In the genomic region with DNA sequence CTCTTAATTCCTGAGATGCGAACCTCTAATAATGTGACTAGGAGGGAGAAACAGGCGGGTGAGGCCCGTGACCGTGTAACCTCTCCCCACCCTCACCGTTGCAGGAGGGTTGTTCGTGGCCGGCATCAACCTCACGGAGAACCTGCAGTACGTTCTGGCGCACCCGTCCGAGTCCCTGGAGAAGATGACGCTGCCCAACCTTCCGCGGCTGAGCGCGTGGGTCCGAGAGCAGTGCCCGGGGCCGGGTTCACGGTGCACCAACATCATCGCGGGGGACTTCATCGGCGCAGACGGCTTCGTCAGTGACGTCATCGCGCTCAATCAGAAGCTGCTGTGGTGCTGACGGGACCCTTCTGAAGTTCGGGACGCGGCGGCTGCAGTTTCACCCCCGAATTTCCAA, we compare ENCODE assay signal across 1 cellular context.
TF ChIP-seq lines count a peak whose summit lies in the region.

No MANE protein-coding gene starts in this region.

TF ChIP-seq in WTC11, 78 proteins besides CTCF, POLR2A, EP300 and RAD21 (continued from another document):
- TF ChIP-seq ATF6 (CRISPR knock-in tag; IDR thresholded peaks at IDR 0.05) = no peak
- no peak for TF ChIP-seq FOXP4 (CRISPR knock-in tag; IDR thresholded peaks at IDR 0.05)
- no peak for TF ChIP-seq JUN (CRISPR knock-in tag; IDR thresholded peaks at IDR 0.05)
